Comparison of ENCODE assay signal across 8 cellular contexts in the genomic region with DNA sequence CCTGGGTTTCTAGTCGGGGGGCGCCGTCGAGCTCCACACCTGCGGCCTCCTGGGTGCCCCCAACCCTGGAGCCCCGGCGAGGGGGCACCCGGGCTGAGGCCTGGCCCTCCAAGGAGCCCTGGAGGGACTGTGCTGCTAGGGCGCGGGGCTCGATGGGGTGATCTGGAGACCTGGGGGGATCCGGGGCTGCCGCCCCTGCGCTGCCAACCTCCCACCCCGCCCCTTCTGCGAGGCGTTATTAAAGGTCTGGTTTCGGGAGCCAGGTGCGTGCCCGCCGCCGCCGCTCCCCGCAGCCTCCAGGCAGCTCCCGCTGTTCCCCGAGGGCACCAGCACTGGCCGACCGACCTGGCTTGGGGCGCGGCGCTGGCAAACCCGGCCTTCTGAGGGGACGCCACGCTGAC. TPM values are rescaled to one million over a fixed set of nuclear protein-coding genes. Genes with fewer than 3 reads are reported as not detected.
DNase-seq lines count a peak whose midpoint lies in the region; ATAC-seq and TF ChIP-seq lines count a peak whose summit lies in the region.

No MANE protein-coding gene starts in this region.

- H3K27ac ChIP-seq in RWPE2 (ENCODE audit: poor library complexity, severe bottlenecking) (no peak overlapping the region), gastrocnemius medialis (peak overlapping the region; percentile 83 to 90 (median 86))

- TF ChIP-seq POLR2A in gastrocnemius medialis (IDR thresholded peaks at IDR 0.05), result no peak

- H3K4me3 ChIP-seq in RWPE2 (ENCODE audit: severe bottlenecking) (peak overlapping the region; percentile 91), fibroblast of the aortic adventitia (ENCODE audit: low read depth, low read length) (peak overlapping the region; percentile 82), gastrocnemius medialis (peak overlapping the region; percentile 84 to 94 (median 86))

- H3K36me3 ChIP-seq in RWPE2 (ENCODE audit: low read depth) (peaks cover 31% of the 10 kb centered on the region), gastrocnemius medialis (peaks cover 0 to 22% of the 10 kb centered on the region in 2 donors)

- DNase-seq in RWPE2 (ENCODE audit: low spot score) (peak; percentile 54), fibroblast of the aortic adventitia (ENCODE audit: low read depth) (no peak), gastrocnemius medialis (peak in 1 of 2 donors; percentile 9), SHP77 (lab: John Stamatoyannopoulos, UW) (no peak), HuH-7.5 (ENCODE audit: low spot score) (no peak)
- DNase-seq in activated CD4-positive, alpha-beta T cell treated with anti-CD3 and anti-CD28 coated beads for 4 hours, result no peak

- in situ Hi-C loops in gastrocnemius medialis (cut with MboI; ENCODE audit: low sequenced_read_pairs in 4 of 4), result loop anchor here in 1 of 4 donors (10.0 to 25.0 kb wide), 3 partner anchors 144 to 351 kb away; partner anchors contain the start of gene SLX9

- intact Hi-C loops in gastrocnemius medialis (cut with DNase I; ENCODE audit: low total_unique reads), result loop anchor here (5.0 kb wide), 2 partner anchors 151 to 336 kb away; no protein-coding TSS in a partner anchor

- H3K4me1 ChIP-seq in RWPE2 (ENCODE audit: insufficient read depth, poor library complexity, severe bottlenecking), result no peaks in the 10 kb centered on the region
- H3K4me1 ChIP-seq in gastrocnemius medialis, result peaks cover 23 to 33% of the 10 kb centered on the region in 2 donors

- TF ChIP-seq CTCF in RWPE2 (IDR thresholded peaks at IDR 0.05; ENCODE audit: poor library complexity, severe bottlenecking) (no peak), fibroblast of the aortic adventitia (IDR thresholded peaks at IDR 0.05; ENCODE audit: insufficient read depth, low read length) (no peak), gastrocnemius medialis (IDR thresholded peaks at IDR 0.05 in 4 of 5, conservative IDR thresholded peaks at IDR 0.05 in 1 of 5) (no peak)

- H3K9me3 ChIP-seq in RWPE2 (ENCODE audit: severe bottlenecking) (no peaks in the 10 kb centered on the region), gastrocnemius medialis (no peaks in the 10 kb centered on the region)

- H3K27me3 ChIP-seq in RWPE2 (ENCODE audit: insufficient read depth, poor library complexity, severe bottlenecking), result no peaks in the 10 kb centered on the region
- H3K27me3 ChIP-seq in gastrocnemius medialis, result no peaks in the 10 kb centered on the region

- peak; percentile 3 for ATAC-seq in GM21528 (IDR thresholded peaks at IDR 0.05; ENCODE audit: low FRiP score, unreplicated experiment)
- ATAC-seq in RWPE2 (ENCODE audit: low read depth), result no peak
- ATAC-seq in gastrocnemius medialis, result no peak
- ATAC-seq in GM19452 (IDR thresholded peaks at IDR 0.05; ENCODE audit: unreplicated experiment), result no peak

RNA-seq across cellular contexts. Expression of gene POFUT2, which starts 0.7 kb away (rescaled TPM):
- total RNA-seq in fibroblast of the aortic adventitia (ENCODE audit: low replicate concordance) (23.8 and 48.6 TPM in 2 replicates), gastrocnemius medialis (10 to 100 TPM in 1 of 4 donors, 1 to 10 TPM in 3; 4.8 to 11.0 (median 5.9) TPM)
